Comparison of ENCODE assay signal across 1 cellular context in genomic region chr13:95667235-95667634, GRCh38. TPM values are rescaled to one million over a fixed set of nuclear protein-coding genes. Genes with fewer than 3 reads are reported as not detected.
"Had no signal": no experiment of that assay in that cellular context is flagged by ENCODE, and none has a peak within 500 bp of the region (broad histone marks: within the 10 kb centered on the region; RNA-seq: fewer than 3 reads in every experiment).

No MANE protein-coding gene starts in this region.

RNA-seq across cellular contexts. Expression of gene DZIP1, which starts 22.7 kb away (rescaled TPM):
- total RNA-seq: activated T-helper 17 cell treated with anti-CD3 and anti-CD28 coated beads, Interleukin-2, amount 50 U/mL, for 72 hours had no signal
